Comparison of ENCODE assay signal across 13 cellular contexts in genomic region chr1:33140153-33141149, GRCh38. TPM values are rescaled to one million over a fixed set of nuclear protein-coding genes. Genes with fewer than 3 reads are reported as not detected.
DNase-seq lines count a peak whose midpoint lies in the region; ATAC-seq, FAIRE-seq and TF ChIP-seq lines count a peak whose summit lies in the region.
"Had no signal": no experiment of that assay in that cellular context is flagged by ENCODE, and none has a peak within 500 bp of the region (broad histone marks: within the 10 kb centered on the region; RNA-seq: fewer than 3 reads in every experiment).

No MANE protein-coding gene starts in this region.

- H3K4me3 ChIP-seq in AG04450 (ENCODE audit: low read depth, low read length) (no peak overlapping the region), fibroblast of pulmonary artery (replicated peaks; ENCODE audit: low read depth, low read length) (no peak overlapping the region), ovary (no peak overlapping the region)
- H3K4me3 ChIP-seq: thoracic aorta had no signal

- 57 to 75% (median 62%) methylated on average over 9 of the region's 9 CpGs for WGBS in ovary, 3 donors

- ATAC-seq in T-helper 17 cell = no peak
- ATAC-seq: CD8-positive, alpha-beta T cell had no signal

- H3K27me3 Mint-ChIP-seq in T-helper 17 cell = no peaks in the 10 kb centered on the region

- TF ChIP-seq CTCF in AG04450 (IDR thresholded peaks at IDR 0.05; ENCODE audit: low read depth, low read length) (peak; percentile 40), fibroblast of pulmonary artery (IDR thresholded peaks at IDR 0.05; ENCODE audit: low read length, missing control alignments) (peak; percentile 12), ovary (IDR thresholded peaks at IDR 0.05) (no peak)

- no peaks in the 10 kb centered on the region for H3K4me1 ChIP-seq in ovary (ENCODE audit: insufficient read depth)

- intact Hi-C loops in ovary (cut with DNase I) = no loop called here

- DNase-seq in AG04450 (ENCODE audit: low read depth, low spot score) (no peak), H54 (ENCODE audit: insufficient read length, low spot score) (peak; percentile 40), T-helper 17 cell (no peak), fibroblast of pulmonary artery (ENCODE audit: low read depth) (no peak), inferior parietal cortex (ENCODE audit: extremely low spot score) (no peak), GM19240 (ENCODE audit: insufficient read length, low spot score) (no peak), ovary (no peak)
- no peak for DNase-seq in stimulated activated CD4-positive, alpha-beta T cell treated with anti-CD3 and anti-CD28 coated beads, Interleukin-15, amount 100 ng/mL, for 24 hours
- DNase-seq: CD8-positive, alpha-beta T cell; dermis blood vessel endothelial cell; stimulated activated CD4-positive, alpha-beta T cell treated with anti-CD3 and anti-CD28 coated beads, Interleukin-2, amount 100 ng/mL, for 24 hours; T-helper 1 cell had no signal

- H3K9me3 ChIP-seq in AG04450 (ENCODE audit: control insufficient read depth, insufficient read depth, low read length) = no peaks in the 10 kb centered on the region
- no peaks in the 10 kb centered on the region for H3K9me3 ChIP-seq in T-helper 17 cell (ENCODE audit: control insufficient read depth, low read length, poor library complexity, severe bottlenecking)
- no peaks in the 10 kb centered on the region for H3K9me3 ChIP-seq in ovary
- H3K9me3 ChIP-seq: thoracic aorta had no signal

- TF ChIP-seq POLR2A in H54 (IDR thresholded peaks at IDR 0.05; ENCODE audit: low read depth, low read length) (no peak), ovary (IDR thresholded peaks at IDR 0.05) (no peak)

- H3K36me3 Mint-ChIP-seq in T-helper 17 cell (ENCODE audit: low read depth) = no peaks in the 10 kb centered on the region

- POLR2A ChIA-PET in AG04450 (lab: Yijun Ruan, JAX) = interaction anchor here (0.6 to 1.0 kb wide), 2 partner anchors 41 to 80 kb away, joined by 3 read pairs; partner anchors contain the start of gene TRIM62

- H3K4me3 Mint-ChIP-seq in T-helper 17 cell = no peak overlapping the region
- H3K4me3 Mint-ChIP-seq: CD8-positive, alpha-beta T cell had no signal

- no peaks in the 10 kb centered on the region for H3K36me3 ChIP-seq in ovary

- CTCF ChIA-PET in AG04450 (lab: Charles Lee) = interaction anchor here (0.5 to 6.0 kb wide), 8 partner anchors 11 to 329 kb away, joined by 3 to 43 read pairs (median 4); no protein-coding TSS in a partner anchor

- H3K27ac ChIP-seq in AG04450 (ENCODE audit: low read depth, low read length) = no peak overlapping the region
- no peak overlapping the region for H3K27ac ChIP-seq in ovary
- H3K27ac ChIP-seq: thoracic aorta had no signal

- H3K27me3 ChIP-seq in AG04450 (ENCODE audit: control insufficient read depth, insufficient read depth, low read length) (no peaks in the 10 kb centered on the region), ovary (no peaks in the 10 kb centered on the region)

- FAIRE-seq in H54 (lab: Jason Lieb, UNC) = no peak

- no peak for TF ChIP-seq EP300 in ovary (IDR thresholded peaks at IDR 0.05)

- peak overlapping the region; percentile 56 for H3K27ac Mint-ChIP-seq in T-helper 17 cell

- peaks cover 22% of the 10 kb centered on the region for H3K4me1 Mint-ChIP-seq in T-helper 17 cell

RNA-seq across cellular contexts. Expression of gene TRIM62, which starts 41.4 kb away (rescaled TPM):
- polyA plus RNA-seq in AG04450 (2011; rRNA removed) = 4.5 and 7.2 TPM in 2 replicates
- 5.6 and 7.5 TPM in 2 replicates for polyA minus RNA-seq in AG04450 (2011; rRNA and poly(A)+ RNA removed)
- total RNA-seq in T-helper 17 cell = 10 to 100 TPM; 29.4 to 32.7 TPM
- total RNA-seq in ovary = 10 to 100 TPM in 1 of 7 donors, 1 to 10 TPM in 6; 3.3 to 11.4 (median 7.0) TPM
- polyA plus RNA-seq in ovary = 1 to 10 TPM; 4.3 to 4.6 TPM

RNA-seq across cellular contexts. Expression of gene AZIN2, which starts 59.5 kb away (rescaled TPM):
- 7.0 and 7.8 TPM in 2 replicates for polyA plus RNA-seq in AG04450 (2011; rRNA removed)
- 13.7 and 14.7 TPM in 2 replicates for polyA minus RNA-seq in AG04450 (2011; rRNA and poly(A)+ RNA removed)
- 1 to 10 TPM; 6.3 to 8.6 TPM for total RNA-seq in T-helper 17 cell
- 10 to 100 TPM in 3 of 7 donors, 1 to 10 TPM in 4; 7.6 to 15.7 (median 9.5) TPM for total RNA-seq in ovary
- polyA plus RNA-seq in ovary = 1 to 10 TPM; 4.1 to 9.4 TPM

Comparison
In these comparisons a context has a peak if more than half of its experiments do, and no peak if none do; other contexts are left out.
1. CTCF ChIP-seq: peak in AG04450 (single experiment) and fibroblast of pulmonary artery (single experiment); none in ovary (0 of 3).